Comparison of ENCODE assay signal across 1 cellular context in genomic region chr17:7561589-7562207, GRCh38.
TF ChIP-seq lines count a peak whose summit lies in the region.

TSS of gene SENP3 (plus strand) at chr17:7561919. CDS start at chr17:7563077, 1,158 bp downstream.

TF ChIP-seq in HEK293, 187 proteins besides CTCF, POLR2A, EP300 and RAD21 (continued from another document and continues in another):
- no peak for TF ChIP-seq TSHZ1 (tag by site-specific recombination; IDR thresholded peaks at IDR 0.05; ENCODE audit: borderline replicate concordance)
- no peak for TF ChIP-seq PRDM2 (tag by site-specific recombination; IDR thresholded peaks at IDR 0.05; ENCODE audit: borderline replicate concordance)
- no peak for TF ChIP-seq ZNF202 (tag by site-specific recombination; IDR thresholded peaks at IDR 0.05; ENCODE audit: borderline replicate concordance)
- TF ChIP-seq ZNF280C (tag by site-specific recombination; IDR thresholded peaks at IDR 0.05) = no peak
- no peak for TF ChIP-seq ZNF473 (tag by site-specific recombination; IDR thresholded peaks at IDR 0.05)
- no peak for TF ChIP-seq ZSCAN18 (tag by site-specific recombination; IDR thresholded peaks at IDR 0.05)
- no peak for TF ChIP-seq SALL2 (tag by site-specific recombination; IDR thresholded peaks at IDR 0.05; ENCODE audit: borderline replicate concordance)
- no peak for TF ChIP-seq ZNF626 (tag by site-specific recombination; IDR thresholded peaks at IDR 0.05)
- no peak for TF ChIP-seq ZNF843 (tag by site-specific recombination; IDR thresholded peaks at IDR 0.05)
- TF ChIP-seq YY2 (tag by site-specific recombination; IDR thresholded peaks at IDR 0.05) = peak; percentile 55
- no peak for TF ChIP-seq ZNF544 (tag by site-specific recombination; IDR thresholded peaks at IDR 0.05)
- no peak for TF ChIP-seq OVOL3 (tag by site-specific recombination; IDR thresholded peaks at IDR 0.05)
- no peak for TF ChIP-seq KLF7 (tag by site-specific recombination; IDR thresholded peaks at IDR 0.05; ENCODE audit: borderline replicate concordance)
- no peak; the same call in 1 of the 2 replicates for TF ChIP-seq ZNF561 (tag by site-specific recombination; IDR thresholded peaks at IDR 0.05; ENCODE audit: borderline replicate concordance)
- no peak for TF ChIP-seq ZIC2 (tag by site-specific recombination; IDR thresholded peaks at IDR 0.05)
- TF ChIP-seq ZNF266 (tag by site-specific recombination; IDR thresholded peaks at IDR 0.05; ENCODE audit: low read depth) = no peak
- TF ChIP-seq ZNF830 (tag by site-specific recombination; IDR thresholded peaks at IDR 0.05; ENCODE audit: low read depth) = no peak
- no peak for TF ChIP-seq OSR2 (tag by site-specific recombination; IDR thresholded peaks at IDR 0.05)
- no peak for TF ChIP-seq BCL11B (tag by site-specific recombination; IDR thresholded peaks at IDR 0.05; ENCODE audit: low read depth)
- no peak for TF ChIP-seq RBAK (tag by site-specific recombination; IDR thresholded peaks at IDR 0.05)
- no peak for TF ChIP-seq ZNF571 (tag by site-specific recombination; IDR thresholded peaks at IDR 0.05)
- peak; percentile 68 for TF ChIP-seq GLIS1 (tag by site-specific recombination; IDR thresholded peaks at IDR 0.05)
- TF ChIP-seq ZBTB7A (tag by site-specific recombination; IDR thresholded peaks at IDR 0.05; ENCODE audit: low read depth) = peak; percentile 48; the same call in 1 of the 2 replicates
- no peak for TF ChIP-seq ZNF792 (tag by site-specific recombination; IDR thresholded peaks at IDR 0.05)
- no peak for TF ChIP-seq ZNF157 (tag by site-specific recombination; IDR thresholded peaks at IDR 0.05)
- TF ChIP-seq ZNF645 (tag by site-specific recombination; IDR thresholded peaks at IDR 0.05) = no peak
- no peak for TF ChIP-seq ZNF776 (tag by site-specific recombination; IDR thresholded peaks at IDR 0.05; ENCODE audit: borderline replicate concordance)
- TF ChIP-seq ZNF426 (tag by site-specific recombination; IDR thresholded peaks at IDR 0.05) = no peak
- peak; percentile 65; the same call in 1 of the 2 replicates for TF ChIP-seq ZNF335 (tag by site-specific recombination; conservative IDR thresholded peaks at IDR 0.05)
- TF ChIP-seq ZBTB44 (tag by site-specific recombination; IDR thresholded peaks at IDR 0.05) = no peak
- peak; percentile 42; the same call in 1 of the 2 replicates for TF ChIP-seq ZBTB20 (tag by site-specific recombination; IDR thresholded peaks at IDR 0.05)
- no peak for TF ChIP-seq ZNF114 (tag by site-specific recombination; IDR thresholded peaks at IDR 0.05)
- no peak for TF ChIP-seq ZNF16 (tag by site-specific recombination; IDR thresholded peaks at IDR 0.05; ENCODE audit: low read depth)
- TF ChIP-seq ZNF629 (tag by site-specific recombination; IDR thresholded peaks at IDR 0.05) = 0 out of 2 replicates have a peak, but pooled peaks have one; percentile 10
- TF ChIP-seq KLF8 (tag by site-specific recombination; IDR thresholded peaks at IDR 0.05) = 0 out of 2 replicates have a peak, but pooled peaks have one; percentile 17
- no peak for TF ChIP-seq ZNF302 (tag by site-specific recombination; IDR thresholded peaks at IDR 0.05; ENCODE audit: low read depth)
- TF ChIP-seq FEZF1 (tag by site-specific recombination; IDR thresholded peaks at IDR 0.05) = no peak
- TF ChIP-seq ZNF169 (tag by site-specific recombination; IDR thresholded peaks at IDR 0.05) = no peak
- TF ChIP-seq ZNF580 (tag by site-specific recombination; IDR thresholded peaks at IDR 0.05) = no peak
- no peak for TF ChIP-seq ZNF23 (tag by site-specific recombination; IDR thresholded peaks at IDR 0.05; ENCODE audit: borderline replicate concordance)
- TF ChIP-seq SETDB1 (IDR thresholded peaks at IDR 0.05; ENCODE audit: insufficient read length, low read length) = no peak
- TF ChIP-seq ZNF2 (tag by site-specific recombination; IDR thresholded peaks at IDR 0.05) = no peak
- no peak for TF ChIP-seq ZNF558 (tag by site-specific recombination; IDR thresholded peaks at IDR 0.05)
- TF ChIP-seq ZNF837 (tag by site-specific recombination; IDR thresholded peaks at IDR 0.05) = no peak
- TF ChIP-seq WT1 (tag by site-specific recombination; IDR thresholded peaks at IDR 0.05) = no peak
- no peak for TF ChIP-seq ZSCAN23 (tag by site-specific recombination; IDR thresholded peaks at IDR 0.05)
- no peak for TF ChIP-seq ZNF311 (tag by site-specific recombination; IDR thresholded peaks at IDR 0.05; ENCODE audit: borderline replicate concordance)
- TF ChIP-seq ZNF785 (tag by site-specific recombination; IDR thresholded peaks at IDR 0.05) = no peak
- TF ChIP-seq ZFP3 (tag by site-specific recombination; IDR thresholded peaks at IDR 0.05; ENCODE audit: low read depth) = no peak
- peak; percentile 77 for TF ChIP-seq ZEB2 (tag by site-specific recombination; IDR thresholded peaks at IDR 0.05)
- 0 out of 2 replicates have a peak, but pooled peaks have one; percentile 47 for TF ChIP-seq ZNF660 (tag by site-specific recombination; IDR thresholded peaks at IDR 0.05)
- peak; percentile 67 for TF ChIP-seq EGR2 (tag by site-specific recombination; IDR thresholded peaks at IDR 0.05; ENCODE audit: low read depth)
- no peak for TF ChIP-seq ZNF354C (tag by site-specific recombination; IDR thresholded peaks at IDR 0.05; ENCODE audit: borderline replicate concordance, low read depth)
- TF ChIP-seq ZNF658 (tag by site-specific recombination; IDR thresholded peaks at IDR 0.05) = no peak
- peak; percentile 70 for TF ChIP-seq ZNF76 (tag by site-specific recombination; IDR thresholded peaks at IDR 0.05; ENCODE audit: borderline replicate concordance, low read depth)
- peak; percentile 81 for TF ChIP-seq ZFHX2 (tag by site-specific recombination; conservative IDR thresholded peaks at IDR 0.05)
- no peak for TF ChIP-seq ZNF221 (tag by site-specific recombination; IDR thresholded peaks at IDR 0.05; ENCODE audit: borderline replicate concordance)
- no peak for TF ChIP-seq KLF9 (tag by site-specific recombination; IDR thresholded peaks at IDR 0.05; ENCODE audit: low read depth)
